ENCODE assay signal across 24 cellular contexts in the genomic region with DNA sequence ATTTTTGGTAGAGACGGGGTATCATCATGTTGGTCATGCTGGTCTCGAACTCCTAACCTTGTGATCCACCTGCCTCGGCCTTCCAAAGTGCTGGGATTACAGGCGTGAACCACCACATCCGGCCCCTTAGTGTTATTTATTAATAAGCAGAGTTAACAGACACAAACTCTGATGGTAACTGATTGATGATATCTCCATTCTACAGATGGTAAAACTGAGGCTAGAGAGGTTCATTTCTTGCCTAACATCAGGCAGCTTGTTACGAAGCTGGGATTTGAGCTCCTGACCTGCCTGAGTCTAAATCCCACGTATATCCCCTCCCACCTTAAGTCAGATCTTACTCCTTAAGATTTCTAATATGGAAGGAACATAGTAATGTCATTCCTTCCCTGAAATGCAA.
"Had no signal": no experiment of that assay in that cellular context is flagged by ENCODE, and none has a peak within 500 bp of the region (broad histone marks: within the 10 kb centered on the region; RNA-seq: fewer than 3 reads in every experiment).

No MANE protein-coding gene starts in this region.

- H3K27ac Mint-ChIP-seq: memory B cell; mesothelial cell of epicardium; natural killer cell treated with Interleukin-12 subunit alpha and Interleukin-12 subunit beta and Interleukin-15 and Interleukin-18, amount 100 ng/mL, for 72 hours; neural progenitor cell had no signal

- H2AFZ ChIP-seq: neural progenitor cell had no signal

- H3K9me3 ChIP-seq: colonic mucosa, esophagus muscularis mucosa, mucosa of descending colon, prostate gland, right atrium auricular region, sigmoid colon, stomach, testis, tibial artery, upper lobe of left lung had no signal

- H3K4me1 ChIP-seq: testis had no signal

- DNase-seq: colonic mucosa; effector memory CD4-positive, alpha-beta T cell; foreskin melanocyte; naive B cell; sigmoid colon; stimulated activated CD4-positive, alpha-beta T cell treated with anti-CD3 and anti-CD28 coated beads, Interleukin-2, amount 100 ng/mL, for 24 hours; stimulated activated CD4-positive, alpha-beta T cell treated with anti-CD3 and anti-CD28 coated beads, Interleukin-4, amount 100 ng/mL, for 24 hours; stimulated activated naive CD4-positive, alpha-beta T cell treated with Interleukin-2 at 50 U/mL for 16 hours; stomach; testis; tibial artery; upper lobe of left lung had no signal

- H3K27me3 ChIP-seq: colonic mucosa, esophagus muscularis mucosa, neural progenitor cell, right atrium auricular region, sigmoid colon, stomach, testis, tibial artery, upper lobe of left lung had no signal

- H3K36me3 ChIP-seq: colonic mucosa, neural progenitor cell, prostate gland, right atrium auricular region, sigmoid colon, tibial artery had no signal

- H3K4me3 ChIP-seq: colonic mucosa, esophagus muscularis mucosa, lung, mucosa of descending colon, neural progenitor cell, prostate gland, right atrium auricular region, sigmoid colon, stomach, testis, tibial artery, upper lobe of left lung had no signal

- H3K9me3 Mint-ChIP-seq: dendritic cell treated with granulocyte-macrophage colony-stimulating factor and Interleukin-4, amounts not matched to agents 40 ng/mL and 50 ng/mL, for 4 days; memory B cell; mesothelial cell of epicardium; naive B cell; natural killer cell treated with Interleukin-12 subunit alpha and Interleukin-12 subunit beta and Interleukin-15 and Interleukin-18, amount 100 ng/mL, for 72 hours; stimulated activated effector memory CD8-positive, alpha-beta T cell treated with anti-CD3 and anti-CD28 coated beads, Interleukin-12 subunit alpha, Interleukin-12 subunit beta, amount 100 ng/mL, for 72 hours had no signal

- ATAC-seq: left lobe of liver; mucosa of descending colon; natural killer cell treated with Interleukin-12 subunit alpha and Interleukin-12 subunit beta and Interleukin-15 and Interleukin-18, amount 100 ng/mL, for 72 hours; stimulated activated effector memory CD8-positive, alpha-beta T cell treated with anti-CD3 and anti-CD28 coated beads, Interleukin-12 subunit alpha, Interleukin-12 subunit beta, amount 100 ng/mL, for 72 hours had no signal

- H3K36me3 Mint-ChIP-seq: natural killer cell treated with Interleukin-12 subunit alpha and Interleukin-12 subunit beta and Interleukin-15 and Interleukin-18, amount 100 ng/mL, for 72 hours had no signal

- H3K4me2 ChIP-seq: neural progenitor cell had no signal

- H3K4me3 Mint-ChIP-seq: dendritic cell treated with granulocyte-macrophage colony-stimulating factor and Interleukin-4, amounts not matched to agents 40 ng/mL and 50 ng/mL, for 4 days; memory B cell; mesothelial cell of epicardium; naive B cell; natural killer cell treated with Interleukin-12 subunit alpha and Interleukin-12 subunit beta and Interleukin-15 and Interleukin-18, amount 100 ng/mL, for 72 hours; neural progenitor cell; stimulated activated effector memory CD8-positive, alpha-beta T cell treated with anti-CD3 and anti-CD28 coated beads, Interleukin-12 subunit alpha, Interleukin-12 subunit beta, amount 100 ng/mL, for 72 hours had no signal

- H3K27ac ChIP-seq: esophagus muscularis mucosa, neural progenitor cell, prostate gland, right atrium auricular region, sigmoid colon, testis, tibial artery, upper lobe of left lung had no signal

- H3K27me3 Mint-ChIP-seq: dendritic cell treated with granulocyte-macrophage colony-stimulating factor and Interleukin-4, amounts not matched to agents 40 ng/mL and 50 ng/mL, for 4 days; memory B cell; naive B cell; natural killer cell treated with Interleukin-12 subunit alpha and Interleukin-12 subunit beta and Interleukin-15 and Interleukin-18, amount 100 ng/mL, for 72 hours had no signal
